8 cellular contexts compared by ENCODE assay signal in genomic region chr10:18659784-18660561, GRCh38. TPM values are rescaled to one million over a fixed set of nuclear protein-coding genes. Genes with fewer than 3 reads are reported as not detected.
A peak's percentile ranks its signal among the peaks of the same experiment; 100 is the strongest.
DNase-seq lines count a peak whose midpoint lies in the region; ATAC-seq and TF ChIP-seq lines count a peak whose summit lies in the region.

No MANE protein-coding gene starts in this region.

- peak overlapping the region; percentile 96 for H3K9ac ChIP-seq in SK-N-SH

- peaks cover 10 to 11% of the 10 kb centered on the region in 2 experiments; a peak in 3 of 4 replicates for H3K4me1 ChIP-seq in SK-N-SH (ENCODE audit: control insufficient read depth in 1 of 2, insufficient read depth in 2 of 2, low read depth in 1 of 2, low read length in 1 of 2)
- H3K4me1 ChIP-seq in esophagus (ENCODE audit: control insufficient read depth in 2 of 2, insufficient read depth in 2 of 2, low read length in 1 of 2) = peaks cover 0 to 6% of the 10 kb centered on the region in 2 donors
- peaks cover 16 to 21% of the 10 kb centered on the region in 2 donors for H3K4me1 ChIP-seq in naive thymus-derived CD4-positive, alpha-beta T cell (ENCODE audit: control insufficient read depth in 2 of 2, insufficient read depth in 2 of 2, low read length in 2 of 2)

- peak overlapping the region; percentile 94 to 100 (median 99) for H3K4me3 Mint-ChIP-seq in naive thymus-derived CD4-positive, alpha-beta T cell

- peak overlapping the region; percentile 29; the same call in 1 of the 2 replicates for H2AFZ ChIP-seq in SK-N-SH (ENCODE audit: low read depth)

- H3K4me1 Mint-ChIP-seq in naive thymus-derived CD4-positive, alpha-beta T cell = peaks cover 32 to 61% (median 49%) of the 10 kb centered on the region in 7 donors

- no peaks in the 10 kb centered on the region for H3K9me3 ChIP-seq in SK-N-SH
- no peaks in the 10 kb centered on the region for H3K9me3 ChIP-seq in esophagus (ENCODE audit: control insufficient read depth in 2 of 2, insufficient read depth in 1 of 2, low read depth in 1 of 2, low read length in 1 of 2)
- no peaks in the 10 kb centered on the region for H3K9me3 ChIP-seq in naive thymus-derived CD4-positive, alpha-beta T cell (ENCODE audit: control insufficient read depth in 2 of 3, low read length in 3 of 3)

- no peaks in the 10 kb centered on the region for H3K27me3 Mint-ChIP-seq in naive thymus-derived CD4-positive, alpha-beta T cell

- intact Hi-C loops in naive thymus-derived CD4-positive, alpha-beta T cell (cut with micrococcal nuclease) = loop anchor here (1.0 to 10.0 kb wide), 12 partner anchors 9 to 1843 kb away; partner anchors contain the start of genes NSUN6 (in 2 of the 2), RSU1 (in 2 of the 2), VIM (in 2 of the 2) and STAM (in 1 of the 2)

- CTCF ChIA-PET in SK-N-SH (lab: Yijun Ruan, JAX) = no interaction called here
- CTCF ChIA-PET in naive thymus-derived CD4-positive, alpha-beta T cell (lab: Charles Lee) = interaction anchor here (0.6 kb wide), 1 partner anchor 35 kb away, joined by 6 read pairs; no protein-coding TSS in a partner anchor

- H3K36me3 ChIP-seq in SK-N-SH (replicated peaks in 1 of 2; ENCODE audit: control insufficient read depth in 1 of 2, insufficient read depth in 2 of 2, low read length in 1 of 2) (no peaks in the 10 kb centered on the region), esophagus (ENCODE audit: control insufficient read depth in 2 of 2, insufficient read depth in 2 of 2, low read length in 1 of 2) (no peaks in the 10 kb centered on the region)
- H3K36me3 ChIP-seq in naive thymus-derived CD4-positive, alpha-beta T cell (ENCODE audit: control insufficient read depth in 2 of 3, insufficient read depth in 3 of 3, low read length in 3 of 3) = peaks cover 0 to 4% (median 0%) of the 10 kb centered on the region in 3 experiments

- H4K20me1 ChIP-seq in SK-N-SH (ENCODE audit: insufficient read depth) = peaks cover 29% of the 10 kb centered on the region

- in situ Hi-C loops in G401 (cut with HindIII; ENCODE audit: low sequenced_read_pairs) = no loop called here

- peak overlapping the region; percentile 95 to 99 (median 97) for H3K27ac Mint-ChIP-seq in naive thymus-derived CD4-positive, alpha-beta T cell

- H3K27ac ChIP-seq in SK-N-SH (ENCODE audit: low read depth in 2 of 2, low read length in 1 of 2) (peak overlapping the region; percentile 90 to 99), esophagus (ENCODE audit: low read depth in 2 of 2, low read length in 1 of 2) (peak overlapping the region; percentile 93 to 97)
- H3K27ac ChIP-seq in naive thymus-derived CD4-positive, alpha-beta T cell (ENCODE audit: low read depth, low read length) = peak overlapping the region; percentile 92

- WGBS in SK-N-SH (ENCODE audit: low lambda C conversion rate) = 2% methylated on average over 25 of the region's 25 CpGs
- WGBS in esophagus, 2 donors = 1% methylated on average over 25 of the region's 25 CpGs

- no peak for TF ChIP-seq RAD21 in SK-N-SH (IDR thresholded peaks at IDR 0.05; ENCODE audit: low read length)

- peaks cover 0 to 12% (median 4%) of the 10 kb centered on the region in 5 donors for H3K36me3 Mint-ChIP-seq in naive thymus-derived CD4-positive, alpha-beta T cell

- no peaks in the 10 kb centered on the region for H3K9me2 ChIP-seq in SK-N-SH

- H3F3A ChIP-seq in SK-N-SH (replicated peaks; ENCODE audit: insufficient read depth) = peaks cover 6% of the 10 kb centered on the region

- peaks cover 0 to 3% (median 0%) of the 10 kb centered on the region in 11 donors for H3K9me3 Mint-ChIP-seq in naive thymus-derived CD4-positive, alpha-beta T cell

- peaks cover 61% of the 10 kb centered on the region for H3K79me2 ChIP-seq in SK-N-SH (ENCODE audit: insufficient read depth)

- H3K4me2 ChIP-seq in SK-N-SH = peak overlapping the region; percentile 94

- POLR2A ChIA-PET in SK-N-SH (lab: Yijun Ruan, JAX) = interaction anchor here (0.6 to 1.9 kb wide), 4 partner anchors 8 to 1460 kb away, joined by 3 to 6 read pairs (median 3); no protein-coding TSS in a partner anchor
- POLR2A ChIA-PET in naive thymus-derived CD4-positive, alpha-beta T cell (lab: Charles Lee) = interaction anchor here (1.0 to 1.4 kb wide), 3 partner anchors 10 to 32 kb away, joined by 4 to 9 read pairs (median 4); no protein-coding TSS in a partner anchor

- no peak for TF ChIP-seq EP300 in SK-N-SH (IDR thresholded peaks at IDR 0.05; ENCODE audit: borderline replicate concordance in 1 of 2, low read depth in 1 of 2, low read length in 1 of 2)

- H3K27me3 ChIP-seq in SK-N-SH (ENCODE audit: insufficient read depth) (no peaks in the 10 kb centered on the region), esophagus (ENCODE audit: control insufficient read depth in 1 of 2, insufficient read depth in 2 of 2, low read length in 2 of 2) (no peaks in the 10 kb centered on the region)
- no peaks in the 10 kb centered on the region for H3K27me3 ChIP-seq in naive thymus-derived CD4-positive, alpha-beta T cell (ENCODE audit: control insufficient read depth in 2 of 2, insufficient read depth in 2 of 2, low read length in 2 of 2)

- ATAC-seq in GM21423 (IDR thresholded peaks at IDR 0.05; ENCODE audit: unreplicated experiment) (peak; percentile 16), HG03575 (IDR thresholded peaks at IDR 0.05; ENCODE audit: extremely low read depth, insufficient number of reproducible peaks, low FRiP score, unreplicated experiment) (peak; percentile 13)
- ATAC-seq in naive thymus-derived CD4-positive, alpha-beta T cell = peak; percentile 3

- DNase-seq in G401 (ENCODE audit: low spot score) (peak; percentile 55), SK-N-SH (peak; percentile 27), NCI-H1694 (lab: John Stamatoyannopoulos, UW) (no peak), NCI-H1930 (lab: John Stamatoyannopoulos, UW) (no peak)
- peak in 1 of 9 donors; percentile 49 for DNase-seq in naive thymus-derived CD4-positive, alpha-beta T cell

- TF ChIP-seq CTCF in SK-N-SH (IDR thresholded peaks at IDR 0.05) = no peak

- H3K4me3 ChIP-seq in SK-N-SH (ENCODE audit: low read depth in 2 of 2, low read length in 1 of 2) (peak overlapping the region; percentile 89 to 98), esophagus (ENCODE audit: low read depth in 1 of 2, low read length in 2 of 2) (peak overlapping the region; percentile 94)
- H3K4me3 ChIP-seq in naive thymus-derived CD4-positive, alpha-beta T cell (ENCODE audit: low read length) = peak overlapping the region; percentile 89

TF ChIP-seq in SK-N-SH, 30 proteins besides CTCF, POLR2A, EP300 and RAD21:
- no peak for TF ChIP-seq NFIC (IDR thresholded peaks at IDR 0.05; ENCODE audit: borderline replicate concordance)
- peak; percentile 23; the same call in 1 of the 2 replicates for TF ChIP-seq SIN3A (IDR thresholded peaks at IDR 0.05; ENCODE audit: borderline replicate concordance, low read depth, low read length)

RNA-seq across cellular contexts. Expression of gene ARL5B, which starts 0.7 kb away (rescaled TPM):
- 17.7 and 29.8 TPM in 2 replicates for total RNA-seq in G401 (2014; rRNA removed; shearing (Covaris generic))
- 4.9 and 6.6 TPM in 2 replicates for polyA plus RNA-seq in SK-N-SH (2012; rRNA removed)
- 6.1 and 8.5 TPM in 2 replicates for polyA plus RNA-seq in SK-N-SH (2012; cell fraction: cytosol; rRNA removed)
- polyA plus RNA-seq in SK-N-SH (2012; cell fraction: nucleus; rRNA removed) = 6.2 and 19.5 TPM in 2 replicates
- polyA plus RNA-seq in esophagus = 1 to 10 TPM; 2.5 to 4.6 TPM
- total RNA-seq in naive thymus-derived CD4-positive, alpha-beta T cell = 10 to 100 TPM in 4 of 5 experiments, 1 to 10 TPM in 1; 9.7 to 15.8 (median 13.9) TPM
- polyA plus RNA-seq in naive thymus-derived CD4-positive, alpha-beta T cell = under 1 TPM; 0.59 to 0.84 TPM

RNA-seq across cellular contexts. Expression of gene NSUN6, which starts 8.6 kb away (rescaled TPM):
- total RNA-seq in G401 (2014; rRNA removed; shearing (Covaris generic)) = 6.0 and 6.3 TPM in 2 replicates
- polyA plus RNA-seq in SK-N-SH (2012; rRNA removed) = 5.3 and 7.8 TPM in 2 replicates
- 5.7 and 6.6 TPM in 2 replicates for polyA plus RNA-seq in SK-N-SH (2012; cell fraction: cytosol; rRNA removed)
- polyA plus RNA-seq in SK-N-SH (2012; cell fraction: nucleus; rRNA removed) = 8.7 and 16.3 TPM in 2 replicates
- polyA plus RNA-seq in esophagus = 1 to 10 TPM; 3.8 to 5.6 TPM
- total RNA-seq in naive thymus-derived CD4-positive, alpha-beta T cell = 10 to 100 TPM; 19.6 to 51.8 (median 41.3) TPM
- 10 to 100 TPM in 1 of 2 donors, 1 to 10 TPM in 1; 9.9 to 10.2 TPM for polyA plus RNA-seq in naive thymus-derived CD4-positive, alpha-beta T cell

Comparison
In these comparisons a context has a peak if more than half of its experiments do, and no peak if none do; other contexts are left out.
1. DNase-seq: peak in G401 (single experiment) and SK-N-SH (single experiment); none in NCI-H1694 (single experiment) and NCI-H1930 (0 of 2).
2. Peak in every context shown above with its lines, with median percentiles within 50 percentile points of each other: ATAC-seq, H3K27ac ChIP-seq and H3K4me3 ChIP-seq.